In genomic region chr6:129646617-129647016, GRCh38 we compare ENCODE assay signal across 10 cellular contexts.
A peak's percentile ranks its signal among the peaks of the same experiment; 100 is the strongest.
DNase-seq lines count a peak whose midpoint lies in the region; ATAC-seq, FAIRE-seq and TF ChIP-seq lines count a peak whose summit lies in the region.
"Had no signal": no experiment of that assay in that cellular context is flagged by ENCODE, and none has a peak within 500 bp of the region (broad histone marks: within the 10 kb centered on the region; RNA-seq: fewer than 3 reads in every experiment).

No MANE protein-coding gene starts in this region.

- in situ Hi-C loops in GM13977 (cut with MboI; ENCODE audit: low pct_unique_long_range_greater_than_20kb, low sequenced_read_pairs, unreplicated experiment) = no loop called here

- H3K9ac ChIP-seq in MM.1S (ENCODE audit: low read length) = no peak overlapping the region

- TF ChIP-seq CTCF in MM.1S (IDR thresholded peaks at IDR 0.05; ENCODE audit: low read length) (no peak), pancreas (IDR thresholded peaks at IDR 0.05) (no peak), GM13977 (IDR thresholded peaks at IDR 0.05; ENCODE audit: extremely low read depth, insufficient read depth, missing control alignments) (no peak)

- no peak overlapping the region for H2AFZ ChIP-seq in MM.1S (ENCODE audit: low read length)

- DNase-seq in MM.1S = peak; percentile 58
- DNase-seq in pancreas = no peak
- DNase-seq in NCI-H1417 treated with DMSO at 0.1 percent for 48 hours (lab: John Stamatoyannopoulos, UW) = no peak
- DNase-seq in NCI-H1092 treated with DMSO at 0.1 percent for 48 hours (lab: John Stamatoyannopoulos, UW) = no peak
- DNase-seq in GM13977 (ENCODE audit: low spot score) = no peak
- no peak for DNase-seq in caudate nucleus (lab: John Stamatoyannopoulos, UW)
- DNase-seq: activated gamma-delta T cell treated with Interleukin-2 at 50 U/mL for 16 hours, foreskin keratinocyte had no signal

- intact Hi-C loops in pancreas (cut with DNase I) = no loop called here

- peak overlapping the region; percentile 31; the same call in 1 of the 2 replicates for H3K4me2 ChIP-seq in MM.1S (ENCODE audit: low read depth, low read length)

- H3K36me3 ChIP-seq in MM.1S (replicated peaks; ENCODE audit: insufficient read depth, low read length) (no peaks in the 10 kb centered on the region), pancreas (no peaks in the 10 kb centered on the region)

- H3K27me3 ChIP-seq in MM.1S (replicated peaks; ENCODE audit: insufficient read depth, low read length) (no peaks in the 10 kb centered on the region), pancreas (no peaks in the 10 kb centered on the region)
- H3K27me3 ChIP-seq: foreskin keratinocyte had no signal

- no peaks in the 10 kb centered on the region for H3K9me3 ChIP-seq in MM.1S (replicated peaks; ENCODE audit: insufficient read depth, low read length)
- no peaks in the 10 kb centered on the region for H3K9me3 ChIP-seq in pancreas

- no peak for FAIRE-seq in pancreas (lab: Jason Lieb, UNC)

- H3K79me2 ChIP-seq in MM.1S (ENCODE audit: low read length) = peaks cover 41% of the 10 kb centered on the region

- no peaks in the 10 kb centered on the region for H4K20me1 ChIP-seq in MM.1S (ENCODE audit: insufficient read depth, low read length)

- H3K4me1 ChIP-seq in MM.1S (ENCODE audit: low read length) (peaks cover 36% of the 10 kb centered on the region), pancreas (peaks cover 18 to 62% (median 53%) of the 10 kb centered on the region in 3 donors)

- H3K4me3 ChIP-seq in MM.1S (ENCODE audit: low read length) = no peak overlapping the region
- no peak overlapping the region for H3K4me3 ChIP-seq in pancreas

- H3F3A ChIP-seq in MM.1S (ENCODE audit: insufficient read depth, low read length) = peaks cover 7% of the 10 kb centered on the region; the same call in 1 of the 2 replicates

- 20 to 27% methylated on average over 5 of the region's 5 CpGs for WGBS in pancreas, 2 donors

- no peaks in the 10 kb centered on the region for H3K9me2 ChIP-seq in MM.1S (replicated peaks; ENCODE audit: insufficient read depth, low read length)

- H3K27ac ChIP-seq in MM.1S (ENCODE audit: low read length) (peak overlapping the region; percentile 8; the same call in 1 of the 2 replicates), pancreas (peak overlapping the region; percentile 19 to 88 (median 54)), caudate nucleus (ENCODE audit: low read depth, low read length) (no peak overlapping the region)

- ATAC-seq in GM19023 (IDR thresholded peaks at IDR 0.05; ENCODE audit: unreplicated experiment) (peak; percentile 69), HG02759 (IDR thresholded peaks at IDR 0.05; ENCODE audit: unreplicated experiment) (peak; percentile 68), pancreas (no peak)
- ATAC-seq: foreskin keratinocyte had no signal

Comparison
In these comparisons a context has a peak if more than half of its experiments do, and no peak if none do; other contexts are left out.
1. ATAC-seq: peak in GM19023 (single experiment) and HG02759 (single experiment); none in pancreas (0 of 4).